ENCODE assay signal across 8 cellular contexts in genomic region chr2:164840930-164841718, GRCh38. TPM values are rescaled to one million over a fixed set of nuclear protein-coding genes. Genes with fewer than 3 reads are reported as not detected.
DNase-seq lines count a peak whose midpoint lies in the region; ATAC-seq and TF ChIP-seq lines count a peak whose summit lies in the region.

No MANE protein-coding gene starts in this region.

- BruUV-seq in A673 (replicated peaks; lab: Mats Ljungman, UMichigan) = no TSS peak

- H3K36me3 ChIP-seq in A673 (ENCODE audit: insufficient read depth, low read length, poor library complexity, severe bottlenecking) = no peaks in the 10 kb centered on the region
- no peaks in the 10 kb centered on the region for H3K36me3 ChIP-seq in tibial artery

- DNase-seq in A673 (ENCODE audit: low spot score) (peak; percentile 90), GM12864 (ENCODE audit: low read depth) (no peak), NCI-H1436 (lab: John Stamatoyannopoulos, UW) (peak; percentile 82), activated B cell treated with CpG ODN at 0.5 μM for 24 hours (peak; percentile 74), erythroblast (lab: John Stamatoyannopoulos, UW) (peak; percentile 90 to 94), tibial artery (peak; percentile 82 to 91)

- CTCF ChIA-PET in A673 (lab: Charles Lee) = interaction anchor here (0.6 to 1.4 kb wide), 2 partner anchors 18 to 79 kb away, joined by 3 to 4 read pairs; no protein-coding TSS in a partner anchor
- CTCF ChIA-PET in activated B cell treated with CpG ODN at 0.5 μM for 24 hours (lab: Charles Lee) = interaction anchor here (1.0 to 2.7 kb wide), 19 partner anchors 13 to 114 kb away, joined by 3 to 39 read pairs (median 3); no protein-coding TSS in a partner anchor

- H3K9me3 ChIP-seq in A673 (ENCODE audit: low read depth, low read length, poor library complexity, severe bottlenecking) (no peaks in the 10 kb centered on the region), mononuclear cell (ENCODE audit: low read depth, low read length) (no peaks in the 10 kb centered on the region), tibial artery (no peaks in the 10 kb centered on the region)

- no peaks in the 10 kb centered on the region for H3K9me3 Mint-ChIP-seq in activated B cell treated with CpG ODN at 0.5 μM for 24 hours

- intact Hi-C loops in A673 (cut with micrococcal nuclease; ENCODE audit: unreplicated experiment) (loop anchor here (2.0 to 5.0 kb wide), 3 partner anchors 56 to 104 kb away; no protein-coding TSS in a partner anchor), activated B cell treated with CpG ODN at 0.5 μM for 24 hours (cut with micrococcal nuclease) (loop anchor here (1.0 to 5.0 kb wide), 10 partner anchors 8 to 953 kb away; partner anchors contain the start of genes GALNT3 and SCN3A), tibial artery (cut with DNase I; ENCODE audit: low total_unique reads) (loop anchor here (5.0 to 10.0 kb wide), 2 partner anchors 56 to 104 kb away; no protein-coding TSS in a partner anchor)

- POLR2A ChIA-PET in A673 (lab: Charles Lee; ENCODE audit: low non-redundant PET) (no interaction called here), activated B cell treated with CpG ODN at 0.5 μM for 24 hours (lab: Charles Lee) (interaction anchor here (0.6 to 4.8 kb wide), 19 partner anchors 9 to 152 kb away, joined by 3 to 93 read pairs (median 6); no protein-coding TSS in a partner anchor)

- peaks cover 50% of the 10 kb centered on the region for H3K4me1 Mint-ChIP-seq in activated B cell treated with CpG ODN at 0.5 μM for 24 hours

- H3K4me3 ChIP-seq in A673 (ENCODE audit: low read depth, low read length, poor library complexity, severe bottlenecking) (peak overlapping the region; percentile 80), GM12864 (ENCODE audit: low read depth, low read length) (peak overlapping the region; percentile 48), mononuclear cell (ENCODE audit: low read length) (peak overlapping the region; percentile 51), tibial artery (peak overlapping the region; percentile 89 to 96)

- peak overlapping the region; percentile 97 for H3K4me3 Mint-ChIP-seq in activated B cell treated with CpG ODN at 0.5 μM for 24 hours

- TF ChIP-seq CTCF in A673 (conservative IDR thresholded peaks at IDR 0.05; ENCODE audit: low read depth, low read length) (peak; percentile 36; the same call in 1 of the 2 replicates), GM12864 (IDR thresholded peaks at IDR 0.05; ENCODE audit: low read depth, low read length, missing control alignments) (no peak), activated B cell treated with CpG ODN at 0.5 μM for 24 hours (IDR thresholded peaks at IDR 0.05) (no peak), tibial artery (IDR thresholded peaks at IDR 0.05) (no peak)

- peak overlapping the region; percentile 82 for H3K27ac ChIP-seq in A673 (ENCODE audit: low read depth, low read length, poor library complexity, severe bottlenecking)
- peak overlapping the region; percentile 98 for H3K27ac ChIP-seq in tibial artery

- TF ChIP-seq POLR2A in erythroblast (IDR thresholded peaks at IDR 0.05; ENCODE audit: low read length) = peak; percentile 51

- H3K27me3 Mint-ChIP-seq in activated B cell treated with CpG ODN at 0.5 μM for 24 hours = no peaks in the 10 kb centered on the region

- peak; percentile 71 for ATAC-seq in HG02759 (IDR thresholded peaks at IDR 0.05; ENCODE audit: unreplicated experiment)
- ATAC-seq in activated B cell treated with CpG ODN at 0.5 μM for 24 hours (ENCODE audit: low read depth) = peak; percentile 81

- H3K27me3 ChIP-seq in A673 (replicated peaks; ENCODE audit: insufficient read depth, low read depth, low read length, poor library complexity) = no peaks in the 10 kb centered on the region
- peaks cover 27% of the 10 kb centered on the region for H3K27me3 ChIP-seq in mononuclear cell (ENCODE audit: insufficient read depth, low read length)
- H3K27me3 ChIP-seq in tibial artery = no peaks in the 10 kb centered on the region

- peaks cover 16% of the 10 kb centered on the region for H3K36me3 Mint-ChIP-seq in activated B cell treated with CpG ODN at 0.5 μM for 24 hours (ENCODE audit: low read depth)

- peak overlapping the region; percentile 91 for H3K27ac Mint-ChIP-seq in activated B cell treated with CpG ODN at 0.5 μM for 24 hours

- peaks cover 31% of the 10 kb centered on the region for H3K4me1 ChIP-seq in A673 (ENCODE audit: insufficient read depth, low read length, poor library complexity, severe bottlenecking)
- H3K4me1 ChIP-seq in mononuclear cell (ENCODE audit: insufficient read depth, low read length) = peaks cover 17% of the 10 kb centered on the region
- peaks cover 0 to 42% (median 9%) of the 10 kb centered on the region in 4 donors for H3K4me1 ChIP-seq in tibial artery

RNA-seq across cellular contexts. Expression of gene COBLL1, which starts 0.5 kb away (rescaled TPM):
- total RNA-seq in A673 (2021) (4.2 and 6.6 TPM in 2 replicates), activated B cell treated with CpG ODN at 0.5 μM for 24 hours (182 and 222 TPM in 2 replicates), mononuclear cell (26.4 TPM)
